12 cellular contexts compared by ENCODE assay signal in the genomic region with DNA sequence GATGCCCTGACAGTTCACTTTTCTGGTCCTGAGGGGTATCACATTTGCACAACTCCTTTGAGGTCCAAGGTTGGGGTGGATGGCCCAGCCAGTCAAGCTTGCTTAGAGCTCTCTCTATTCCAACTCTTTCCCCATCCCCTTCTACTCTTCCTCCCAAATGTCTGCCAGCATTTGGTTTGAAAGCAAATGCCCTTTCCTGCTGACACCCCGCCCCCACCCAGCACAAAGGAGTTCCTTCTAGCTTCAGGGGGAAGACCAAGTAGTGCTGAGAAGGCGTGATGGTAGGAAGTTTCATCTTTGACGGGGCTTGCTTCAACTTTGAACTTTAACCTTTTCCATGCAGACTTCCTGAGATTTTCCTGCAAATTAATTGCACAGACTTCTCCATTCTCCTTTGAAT.
DNase-seq lines count a peak whose midpoint lies in the region; ATAC-seq lines count a peak whose summit lies in the region.
"Had no signal": no experiment of that assay in that cellular context is flagged by ENCODE, and none has a peak within 500 bp of the region (broad histone marks: within the 10 kb centered on the region; RNA-seq: fewer than 3 reads in every experiment).

No MANE protein-coding gene starts in this region.

- no peaks in the 10 kb centered on the region for H3K79me1 ChIP-seq in neuronal stem cell (ENCODE audit: low read depth, low read length)

- no peak overlapping the region for H2BK12ac ChIP-seq in neuronal stem cell (ENCODE audit: low read length)

- H3K4ac ChIP-seq in neuronal stem cell (ENCODE audit: low read length): no peak overlapping the region

- no peaks in the 10 kb centered on the region for H3K36me3 ChIP-seq in GM23248 (ENCODE audit: low read depth)
- H3K36me3 ChIP-seq in SJCRH30: no peaks in the 10 kb centered on the region
- H3K36me3 ChIP-seq in neuronal stem cell (replicated peaks in 1 of 2; ENCODE audit: control insufficient read depth in 2 of 2, insufficient read depth in 2 of 2, low read length in 2 of 2): no peaks in the 10 kb centered on the region

- peak overlapping the region; percentile 62 for H3K27ac ChIP-seq in GM23248
- H3K27ac ChIP-seq in SJCRH30: peak overlapping the region; percentile 59
- H3K27ac ChIP-seq in neuronal stem cell (replicated peaks; ENCODE audit: low read length): peak overlapping the region; percentile 21

- H4K91ac ChIP-seq in neuronal stem cell (ENCODE audit: low read depth, low read length, poor library complexity): no peak overlapping the region

- H2AFZ ChIP-seq in GM23248 (no peak overlapping the region), neuronal stem cell (ENCODE audit: low read length) (no peak overlapping the region)

- H3K9me2 ChIP-seq in GM23248 (ENCODE audit: insufficient read depth): no peaks in the 10 kb centered on the region

- H3K4me2 ChIP-seq in GM23248 (ENCODE audit: unreplicated experiment): peak overlapping the region; percentile 84
- H3K4me2 ChIP-seq in neuronal stem cell (ENCODE audit: insufficient read depth, low read length, poor library complexity, severe bottlenecking): no peak overlapping the region

- no peak overlapping the region for H2BK5ac ChIP-seq in neuronal stem cell (ENCODE audit: low read length)

- H3K4me3 ChIP-seq in GM23248 (peak overlapping the region; percentile 70), SJCRH30 (no peak overlapping the region), neuronal stem cell (ENCODE audit: low read length in 2 of 2) (no peak overlapping the region)

- in situ Hi-C loops in GM23248 (cut with MboI): no loop called here

- H3K23ac ChIP-seq in neuronal stem cell (ENCODE audit: low read depth, low read length, poor library complexity): no peak overlapping the region

- H2BK120ac ChIP-seq in neuronal stem cell (ENCODE audit: low read depth, low read length): no peak overlapping the region

- peak overlapping the region; percentile 55 for H3K18ac ChIP-seq in neuronal stem cell (ENCODE audit: low read length)

- no peak for DNase-seq in GM23248
- no peak for DNase-seq in SJCRH30
- peak; percentile 4 for DNase-seq in fibroblast of peridontal ligament (ENCODE audit: extremely low read depth)
- no peak for DNase-seq in neuronal stem cell (ENCODE audit: low spot score)
- DNase-seq in A172 (ENCODE audit: low spot score): no peak
- no peak for DNase-seq in stimulated activated CD4-positive, alpha-beta T cell treated with anti-CD3 and anti-CD28 coated beads, Interleukin-2, amount 100 ng/mL, for 48 hours
- no peak for DNase-seq in NOMO-1 treated with DMSO at 0.1 percent for 48 hours (lab: John Stamatoyannopoulos, UW; ENCODE audit: unreplicated experiment)
- DNase-seq: activated effector memory CD4-positive, alpha-beta T cell treated with Interleukin-2 at 50 U/mL for 16 hours; MM.1S; NCI-H2029 had no signal

- H2BK15ac ChIP-seq in neuronal stem cell (ENCODE audit: low read length): no peak overlapping the region

- no peak overlapping the region for H4K8ac ChIP-seq in neuronal stem cell (ENCODE audit: low read depth, low read length)

- H2AK5ac ChIP-seq in neuronal stem cell (ENCODE audit: low read depth, low read length): no peak overlapping the region

- WGBS in GM23248 (ENCODE audit: low coverage in 1 of 2, low lambda C conversion rate in 2 of 2, missing lambda C conversion rate in 2 of 2), 2 experiments: 93 to 95% methylated on average over 2 to 3 of the region's 3 CpGs
- WGBS in neuronal stem cell (ENCODE audit: extremely low coverage in 2 of 2, insufficient read length in 2 of 2, insufficient replicate concordance in 1 of 2), 2 donors: no CpG with 5 or more reads among the region's 3 CpGs

- no peak for ATAC-seq in GM19463 (IDR thresholded peaks at IDR 0.05; ENCODE audit: unreplicated experiment)
- ATAC-seq: Right ventricle myocardium inferior had no signal

- peaks cover 35% of the 10 kb centered on the region for H3K4me1 ChIP-seq in GM23248 (ENCODE audit: insufficient read depth)
- H3K4me1 ChIP-seq in SJCRH30: peaks cover 34% of the 10 kb centered on the region
- H3K4me1 ChIP-seq in neuronal stem cell (ENCODE audit: control insufficient read depth in 2 of 2, insufficient read depth in 1 of 2, low read depth in 1 of 2, low read length in 2 of 2): peaks cover 30 to 51% of the 10 kb centered on the region in 2 donors

- H3K9me3 ChIP-seq in GM23248 (ENCODE audit: low read depth) (no peaks in the 10 kb centered on the region), SJCRH30 (replicated peaks) (no peaks in the 10 kb centered on the region), neuronal stem cell (replicated peaks in 1 of 2; ENCODE audit: control insufficient read depth in 2 of 2, insufficient read depth in 1 of 2, low read depth in 1 of 2, low read length in 2 of 2) (peaks cover 2 to 4% of the 10 kb centered on the region in 2 donors)

- no peak overlapping the region for H3K14ac ChIP-seq in neuronal stem cell (ENCODE audit: low read length)

- H3K9ac ChIP-seq in GM23248 (no peak overlapping the region), neuronal stem cell (ENCODE audit: low read depth, low read length, poor library complexity) (no peak overlapping the region)

- no peaks in the 10 kb centered on the region for H3K79me2 ChIP-seq in GM23248 (ENCODE audit: insufficient read depth)

- H3K27me3 ChIP-seq in GM23248 (replicated peaks; ENCODE audit: insufficient read depth) (no peaks in the 10 kb centered on the region), SJCRH30 (no peaks in the 10 kb centered on the region), neuronal stem cell (ENCODE audit: control insufficient read depth in 3 of 3, insufficient read depth in 3 of 3, low read depth in 1 of 3, low read length in 3 of 3) (no peaks in the 10 kb centered on the region)

- H3F3A ChIP-seq in GM23248 (ENCODE audit: insufficient read depth): peaks cover 56% of the 10 kb centered on the region

- H4K20me1 ChIP-seq in GM23248 (ENCODE audit: insufficient read depth): no peaks in the 10 kb centered on the region
